Comparison of ENCODE assay signal across 1 cellular context in the genomic region with DNA sequence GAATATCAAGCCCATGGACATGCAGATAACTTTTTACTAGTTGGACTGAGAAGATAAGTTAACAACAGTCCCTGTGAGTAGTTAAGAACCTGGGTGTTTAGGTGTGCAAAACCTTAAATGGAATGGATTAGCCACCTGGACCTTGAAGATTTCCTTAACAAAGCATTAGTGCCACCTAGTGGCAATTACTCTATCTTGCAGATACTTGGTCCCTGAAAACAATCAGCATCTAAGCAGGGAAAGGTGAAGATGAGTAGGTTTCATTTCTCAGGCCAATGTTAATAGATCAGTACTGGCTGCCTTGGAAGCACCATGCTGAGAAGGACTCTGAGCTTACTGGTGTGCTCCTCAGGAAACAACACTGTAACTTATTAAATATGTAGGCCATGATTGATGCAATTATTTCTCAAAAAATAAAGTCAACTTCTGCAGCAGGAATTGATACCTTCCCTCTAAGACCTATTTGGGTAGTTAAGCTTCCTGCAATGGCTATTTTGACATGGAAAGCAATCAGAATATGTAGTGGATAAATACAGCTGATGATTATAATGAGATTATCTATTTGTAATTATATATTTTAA.
TF ChIP-seq lines count a peak whose summit lies in the region.

No MANE protein-coding gene starts in this region.

TF ChIP-seq in HepG2, 621 proteins besides CTCF, POLR2A, EP300 and RAD21 (continued from another document):
- TF ChIP-seq, protein P1, sequence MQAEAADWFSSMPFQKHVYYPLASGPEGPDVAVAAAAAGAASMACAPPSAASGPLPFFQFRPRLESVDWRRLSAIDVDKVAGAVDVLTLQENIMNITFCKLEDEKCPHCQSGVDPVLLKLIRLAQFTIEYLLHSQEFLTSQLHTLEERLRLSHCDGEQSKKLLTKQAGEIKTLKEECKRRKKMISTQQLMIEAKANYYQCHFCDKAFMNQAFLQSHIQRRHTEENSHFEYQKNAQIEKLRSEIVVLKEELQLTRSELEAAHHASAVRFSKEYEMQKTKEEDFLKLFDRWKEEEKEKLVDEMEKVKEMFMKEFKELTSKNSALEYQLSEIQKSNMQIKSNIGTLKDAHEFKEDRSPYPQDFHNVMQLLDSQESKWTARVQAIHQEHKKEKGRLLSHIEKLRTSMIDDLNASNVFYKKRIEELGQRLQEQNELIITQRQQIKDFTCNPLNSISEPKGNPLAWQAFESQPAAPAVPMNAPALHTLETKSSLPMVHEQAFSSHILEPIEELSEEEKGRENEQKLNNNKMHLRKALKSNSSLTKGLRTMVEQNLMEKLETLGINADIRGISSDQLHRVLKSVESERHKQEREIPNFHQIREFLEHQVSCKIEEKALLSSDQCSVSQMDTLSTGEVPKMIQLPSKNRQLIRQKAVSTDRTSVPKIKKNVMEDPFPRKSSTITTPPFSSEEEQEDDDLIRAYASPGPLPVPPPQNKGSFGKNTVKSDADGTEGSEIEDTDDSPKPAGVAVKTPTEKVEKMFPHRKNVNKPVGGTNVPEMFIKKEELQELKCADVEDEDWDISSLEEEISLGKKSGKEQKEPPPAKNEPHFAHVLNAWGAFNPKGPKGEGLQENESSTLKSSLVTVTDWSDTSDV (CRISPR knock-in tag; IDR thresholded peaks at IDR 0.05) = no peak
- TF ChIP-seq SMC3 (IDR thresholded peaks at IDR 0.05; ENCODE audit: low read length) (peak; percentile 71), STAG1 (CRISPR knock-in tag; IDR thresholded peaks at IDR 0.05) (peak; percentile 78)
- TF ChIP-seq, protein P2, sequence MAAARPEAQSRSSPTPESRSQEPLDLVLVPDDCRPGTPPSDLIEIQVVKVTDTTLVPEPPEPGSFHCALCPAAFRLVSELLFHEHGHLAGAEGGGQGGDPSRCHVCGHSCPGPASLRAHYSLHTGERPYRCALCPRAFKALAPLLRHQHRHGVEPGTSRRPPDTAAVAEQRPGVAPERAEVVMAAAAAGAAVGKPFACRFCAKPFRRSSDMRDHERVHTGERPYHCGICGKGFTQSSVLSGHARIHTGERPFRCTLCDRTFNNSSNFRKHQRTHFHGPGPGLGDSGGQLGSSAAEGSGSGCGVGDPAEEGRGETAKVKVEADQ (CRISPR knock-in tag; IDR thresholded peaks at IDR 0.05; ENCODE audit: borderline replicate concordance) = no peak
